ENCODE assay signal across 10 cellular contexts in genomic region chr7:102891693-102892261, GRCh38. TPM values are rescaled to one million over a fixed set of nuclear protein-coding genes. Genes with fewer than 3 reads are reported as not detected.
A peak's percentile ranks its signal among the peaks of the same experiment; 100 is the strongest.
DNase-seq lines count a peak whose midpoint lies in the region; ATAC-seq and TF ChIP-seq lines count a peak whose summit lies in the region.
"Had no signal": no experiment of that assay in that cellular context is flagged by ENCODE, and none has a peak within 500 bp of the region (broad histone marks: within the 10 kb centered on the region; RNA-seq: fewer than 3 reads in every experiment).

No MANE protein-coding gene starts in this region.

- H3K36me3 ChIP-seq in sigmoid colon, result no peaks in the 10 kb centered on the region

- 55 to 80% methylated on average over 1 of the region's 1 CpG for whole genome bisulfite sequencing in sigmoid colon, 2 donors

- DNase-seq in GM04504 (ENCODE audit: low read depth) (peak; percentile 85), RKO (ENCODE audit: low spot score) (peak; percentile 77), fibroblast of peridontal ligament (ENCODE audit: extremely low read depth) (peak; percentile 94), sigmoid colon (peak; percentile 77), DMS153 (lab: John Stamatoyannopoulos, UW) (no peak)
- DNase-seq in activated T-cell treated with anti-CD3 and anti-CD28 coated beads, Interleukin-2, amount 50 U/mL, for 4 hours, result no peak
- DNase-seq: NCI-H524 treated with DMSO at 0.1 percent for 48 hours had no signal

- no peaks in the 10 kb centered on the region for H3K9me3 ChIP-seq in sigmoid colon

- peaks cover 5% of the 10 kb centered on the region for H3K27me3 Mint-ChIP-seq in activated T-cell treated with anti-CD3 and anti-CD28 coated beads, Interleukin-2, amount 50 U/mL, for 4 hours (ENCODE audit: low read depth)

- H3K4me3 Mint-ChIP-seq in activated T-cell treated with anti-CD3 and anti-CD28 coated beads, Interleukin-2, amount 50 U/mL, for 4 hours, result no peak overlapping the region

- H3K27me3 ChIP-seq in sigmoid colon, result no peaks in the 10 kb centered on the region

- H3K4me1 Mint-ChIP-seq in activated T-cell treated with anti-CD3 and anti-CD28 coated beads, Interleukin-2, amount 50 U/mL, for 4 hours (ENCODE audit: low read depth), result no peaks in the 10 kb centered on the region

- H3K9me3 Mint-ChIP-seq in activated T-cell treated with anti-CD3 and anti-CD28 coated beads, Interleukin-2, amount 50 U/mL, for 4 hours, result no peaks in the 10 kb centered on the region

- peaks cover 0 to 56% (median 35%) of the 10 kb centered on the region in 4 donors for H3K4me1 ChIP-seq in sigmoid colon

- no peak for ATAC-seq in activated T-cell treated with anti-CD3 and anti-CD28 coated beads, Interleukin-2, amount 50 U/mL, for 4 hours
- no peak for ATAC-seq in GM21717 (IDR thresholded peaks at IDR 0.05; ENCODE audit: unreplicated experiment)
- no peak for ATAC-seq in GM18873 (IDR thresholded peaks at IDR 0.05; ENCODE audit: low FRiP score, unreplicated experiment)

- no peak for TF ChIP-seq EP300 in sigmoid colon (IDR thresholded peaks at IDR 0.05)

- H3K27ac ChIP-seq in sigmoid colon, result peak overlapping the region in 3 of 4 donors; percentile 35 to 54 (median 51)

- H3K4me3 ChIP-seq in sigmoid colon, result no peak overlapping the region

- TF ChIP-seq POLR2A in sigmoid colon (IDR thresholded peaks at IDR 0.05), result no peak

- intact Hi-C loops in sigmoid colon (cut with DNase I), result no loop called here

- TF ChIP-seq CTCF in sigmoid colon (IDR thresholded peaks at IDR 0.05), result no peak

- H3K36me3 Mint-ChIP-seq in activated T-cell treated with anti-CD3 and anti-CD28 coated beads, Interleukin-2, amount 50 U/mL, for 4 hours (ENCODE audit: insufficient read depth), result no peaks in the 10 kb centered on the region

RNA-seq across cellular contexts. Expression of gene LRRC17, which starts 21.0 kb away (rescaled TPM):
- 1 to 10 TPM in 3 of 4 donors, under 1 TPM in 1; 0.41 to 5.5 (median 1.8) TPM for total RNA-seq in sigmoid colon
- polyA plus RNA-seq in sigmoid colon, result under 1 TPM in 2 of 3 donors, not detected in 1; 0.58 to 0.69 TPM
- total RNA-seq in activated T-cell treated with anti-CD3 and anti-CD28 coated beads, Interleukin-2, amount 50 U/mL, for 4 hours, result under 1 TPM in 1 of 3 donors, not detected in 2; 0.14 TPM
- total RNA-seq: activated CD8-positive, alpha-beta memory T cell treated with anti-CD3 and anti-CD28 coated beads for 36 hours had no signal

Comparison
In these comparisons a context has a peak if more than half of its experiments do, and no peak if none do; other contexts are left out.
1. DNase-seq: peak in GM04504 (single experiment), RKO (single experiment), fibroblast of peridontal ligament (single experiment) and sigmoid colon (single experiment); none in activated T-cell treated with anti-CD3 and anti-CD28 coated beads, Interleukin-2, amount 50 U/mL, for 4 hours (single experiment) and DMS153 (single experiment).